30 cellular contexts compared by ENCODE assay signal in genomic region chr5:71910741-71911140, GRCh38.
"Had no signal": no experiment of that assay in that cellular context is flagged by ENCODE, and none has a peak within 500 bp of the region (broad histone marks: within the 10 kb centered on the region; RNA-seq: fewer than 3 reads in every experiment).

No MANE protein-coding gene starts in this region.

- DNase-seq: activated CD4-positive, alpha-beta memory T cell treated with anti-CD3 and anti-CD28 coated beads for 36 hours; activated CD4-positive, alpha-beta T cell treated with anti-CD3 and anti-CD28 coated beads for 36 hours; activated CD4-positive, alpha-beta T cell treated with anti-CD3 and anti-CD28 coated beads, Interleukin-2, amount 10 ng/mL, durations not matched to agents 24 days and 14 days; activated CD4-positive, CD25-positive, alpha-beta regulatory T cell; activated CD4-positive, CD25-positive, alpha-beta regulatory T cell treated with anti-CD3 and anti-CD28 coated beads, Interleukin-2, amount 50 U/mL, for 72 hours; activated CD8-positive, alpha-beta memory T cell treated with anti-CD3 and anti-CD28 coated beads, Interleukin-2, amount 10 ng/mL, durations not matched to agents 7 days and 5 days; activated CD8-positive, alpha-beta memory T cell treated with anti-CD3 and anti-CD28 coated beads, Interleukin-2, amount 50 U/mL, for 4 hours; activated CD8-positive, alpha-beta T cell treated with anti-CD3 and anti-CD28 coated beads, Interleukin-2, amount 10 ng/mL, durations not matched to agents 7 days and 5 days; activated effector memory CD4-positive, alpha-beta T cell treated with anti-CD3 and anti-CD28 coated beads, Interleukin-2, amount 50 U/mL, for 16 hours; activated naive CD4-positive, alpha-beta T cell; activated naive CD4-positive, alpha-beta T cell treated with anti-CD3 and anti-CD28 coated beads, Interleukin-2, amount 10 ng/mL, durations not matched to agents 7 days and 5 days; activated naive CD8-positive, alpha-beta T cell treated with anti-CD3 and anti-CD28 coated beads, Interleukin-2, amount 10 ng/mL, durations not matched to agents 7 days and 5 days; activated T-cell treated with anti-CD3 and anti-CD28 coated beads, Interleukin-2, amount 50 U/mL, for 1 hour; activated T-cell treated with anti-CD3 and anti-CD28 coated beads, Interleukin-2, amount 50 U/mL, for 48 hours; central memory CD4-positive, alpha-beta T cell; cerebellar nuclear complex; colonic mucosa; effector CD8-positive, alpha-beta T cell; foreskin keratinocyte; gastrocnemius medialis; T-helper 2 cell had no signal

- H3K9me3 ChIP-seq: ascending aorta, breast epithelium, colonic mucosa, gastrocnemius medialis had no signal

- H3K27ac ChIP-seq: ascending aorta, breast epithelium, cardiac muscle cell, colonic mucosa, epithelial cell of prostate, foreskin keratinocyte, gastrocnemius medialis had no signal

- H3K27me3 ChIP-seq: ascending aorta, breast epithelium, cardiac muscle cell, colonic mucosa, foreskin keratinocyte, gastrocnemius medialis had no signal

- ATAC-seq: activated CD4-positive, alpha-beta T cell treated with anti-CD3 and anti-CD28 coated beads for 36 hours; activated CD8-positive, alpha-beta memory T cell treated with anti-CD3 and anti-CD28 coated beads, Interleukin-2, amount 10 ng/mL, durations not matched to agents 7 days and 5 days; activated CD8-positive, alpha-beta T cell treated with anti-CD3 and anti-CD28 coated beads, Interleukin-2, amount 10 ng/mL, durations not matched to agents 7 days and 5 days; activated naive CD4-positive, alpha-beta T cell treated with anti-CD3 and anti-CD28 coated beads, Interleukin-2, amount 50 U/mL, for 72 hours; esophagus mucosa; foreskin keratinocyte; gastrocnemius medialis had no signal

- H3K36me3 Mint-ChIP-seq: activated CD4-positive, alpha-beta memory T cell treated with anti-CD3 and anti-CD28 coated beads for 36 hours; activated CD8-positive, alpha-beta memory T cell treated with anti-CD3 and anti-CD28 coated beads, Interleukin-2, amount 10 ng/mL, durations not matched to agents 7 days and 5 days; activated naive CD4-positive, alpha-beta T cell treated with anti-CD3 and anti-CD28 coated beads, Interleukin-2, amount 10 ng/mL, durations not matched to agents 7 days and 5 days; activated naive CD4-positive, alpha-beta T cell treated with anti-CD3 and anti-CD28 coated beads, Interleukin-2, amount 50 U/mL, for 72 hours; activated naive CD8-positive, alpha-beta T cell treated with anti-CD3 and anti-CD28 coated beads, Interleukin-2, amount 10 ng/mL, durations not matched to agents 7 days and 5 days; brain had no signal

- H3K4me1 Mint-ChIP-seq: activated CD4-positive, alpha-beta T cell treated with anti-CD3 and anti-CD28 coated beads for 36 hours; activated CD4-positive, alpha-beta T cell treated with anti-CD3 and anti-CD28 coated beads, Interleukin-2, amount 10 ng/mL, durations not matched to agents 24 days and 14 days; activated CD8-positive, alpha-beta memory T cell treated with anti-CD3 and anti-CD28 coated beads, Interleukin-2, amount 10 ng/mL, durations not matched to agents 7 days and 5 days; activated naive CD4-positive, alpha-beta T cell treated with anti-CD3 and anti-CD28 coated beads, Interleukin-2, amount 10 ng/mL, durations not matched to agents 7 days and 5 days; activated naive CD8-positive, alpha-beta T cell treated with anti-CD3 and anti-CD28 coated beads, Interleukin-2, amount 10 ng/mL, durations not matched to agents 7 days and 5 days had no signal

- H3K4me1 ChIP-seq: breast epithelium, colonic mucosa, gastrocnemius medialis had no signal

- H3K9me3 Mint-ChIP-seq: activated CD4-positive, alpha-beta memory T cell treated with anti-CD3 and anti-CD28 coated beads for 36 hours; activated CD4-positive, alpha-beta T cell treated with anti-CD3 and anti-CD28 coated beads, Interleukin-2, amount 10 ng/mL, durations not matched to agents 24 days and 14 days; activated naive CD4-positive, alpha-beta T cell treated with anti-CD3 and anti-CD28 coated beads, Interleukin-2, amount 10 ng/mL, durations not matched to agents 7 days and 5 days; activated naive CD4-positive, alpha-beta T cell treated with anti-CD3 and anti-CD28 coated beads, Interleukin-2, amount 50 U/mL, for 72 hours; activated T-helper 1 cell treated with anti-CD3 and anti-CD28 coated beads, Interleukin-12 subunit alpha, Interleukin-12 subunit beta, Interleukin-2, Interleukin-4 antibody, amounts not matched to agents 30 ng/mL and 10 ng/mL and 1 ng/mL, durations not matched to agents 14 hours and 24 hours and 36 hours; activated T-helper 2 cell treated with anti-CD3 and anti-CD28 coated beads, Interferon-gamma antibody, Interleukin-2, Interleukin-4, amounts not matched to agents 10 μg/mL and 5 μg/mL and 100 μg/mL, durations not matched to agents 14 hours and 24 hours and 36 hours had no signal

- H3K27me3 Mint-ChIP-seq: activated naive CD4-positive, alpha-beta T cell treated with anti-CD3 and anti-CD28 coated beads, Interleukin-2, amount 10 ng/mL, durations not matched to agents 7 days and 5 days; brain had no signal

- H3K4me3 ChIP-seq: ascending aorta, breast epithelium, cardiac muscle cell, colonic mucosa, gastrocnemius medialis had no signal

- H3K4me3 Mint-ChIP-seq: activated CD4-positive, alpha-beta memory T cell treated with anti-CD3 and anti-CD28 coated beads for 36 hours; activated CD4-positive, alpha-beta T cell treated with anti-CD3 and anti-CD28 coated beads for 36 hours; activated CD4-positive, alpha-beta T cell treated with anti-CD3 and anti-CD28 coated beads, Interleukin-2, amount 10 ng/mL, durations not matched to agents 24 days and 14 days; activated CD8-positive, alpha-beta memory T cell treated with anti-CD3 and anti-CD28 coated beads, Interleukin-2, amount 10 ng/mL, durations not matched to agents 7 days and 5 days; activated CD8-positive, alpha-beta T cell treated with anti-CD3 and anti-CD28 coated beads, Interleukin-2, amount 10 ng/mL, durations not matched to agents 7 days and 5 days; activated naive CD4-positive, alpha-beta T cell treated with anti-CD3 and anti-CD28 coated beads, Interleukin-2, amount 10 ng/mL, durations not matched to agents 7 days and 5 days; activated naive CD8-positive, alpha-beta T cell treated with anti-CD3 and anti-CD28 coated beads, Interleukin-2, amount 10 ng/mL, durations not matched to agents 7 days and 5 days; activated T-helper 1 cell treated with anti-CD3 and anti-CD28 coated beads, Interleukin-12 subunit alpha, Interleukin-12 subunit beta, Interleukin-2, Interleukin-4 antibody, amounts not matched to agents 30 ng/mL and 10 ng/mL and 1 ng/mL, durations not matched to agents 14 hours and 24 hours and 36 hours; brain had no signal

- H3K27ac Mint-ChIP-seq: activated CD4-positive, alpha-beta memory T cell treated with anti-CD3 and anti-CD28 coated beads for 36 hours; activated CD4-positive, alpha-beta T cell treated with anti-CD3 and anti-CD28 coated beads for 36 hours; activated CD4-positive, alpha-beta T cell treated with anti-CD3 and anti-CD28 coated beads, Interleukin-2, amount 10 ng/mL, durations not matched to agents 24 days and 14 days; activated CD8-positive, alpha-beta memory T cell treated with anti-CD3 and anti-CD28 coated beads, Interleukin-2, amount 10 ng/mL, durations not matched to agents 7 days and 5 days; activated CD8-positive, alpha-beta T cell treated with anti-CD3 and anti-CD28 coated beads, Interleukin-2, amount 10 ng/mL, durations not matched to agents 7 days and 5 days; activated naive CD4-positive, alpha-beta T cell treated with anti-CD3 and anti-CD28 coated beads, Interleukin-2, amount 10 ng/mL, durations not matched to agents 7 days and 5 days; activated naive CD4-positive, alpha-beta T cell treated with anti-CD3 and anti-CD28 coated beads, Interleukin-2, amount 50 U/mL, for 72 hours; activated naive CD8-positive, alpha-beta T cell treated with anti-CD3 and anti-CD28 coated beads, Interleukin-2, amount 10 ng/mL, durations not matched to agents 7 days and 5 days; activated T-helper 1 cell treated with anti-CD3 and anti-CD28 coated beads, Interleukin-12 subunit alpha, Interleukin-12 subunit beta, Interleukin-2, Interleukin-4 antibody, amounts not matched to agents 30 ng/mL and 10 ng/mL and 1 ng/mL, durations not matched to agents 14 hours and 24 hours and 36 hours; activated T-helper 2 cell treated with anti-CD3 and anti-CD28 coated beads, Interferon-gamma antibody, Interleukin-2, Interleukin-4, amounts not matched to agents 10 μg/mL and 5 μg/mL and 100 μg/mL, durations not matched to agents 14 hours and 24 hours and 36 hours; brain had no signal

- H3K36me3 ChIP-seq: ascending aorta, breast epithelium, cardiac muscle cell, colonic mucosa, gastrocnemius medialis had no signal
